ENCODE assay signal across 8 cellular contexts in the genomic region with DNA sequence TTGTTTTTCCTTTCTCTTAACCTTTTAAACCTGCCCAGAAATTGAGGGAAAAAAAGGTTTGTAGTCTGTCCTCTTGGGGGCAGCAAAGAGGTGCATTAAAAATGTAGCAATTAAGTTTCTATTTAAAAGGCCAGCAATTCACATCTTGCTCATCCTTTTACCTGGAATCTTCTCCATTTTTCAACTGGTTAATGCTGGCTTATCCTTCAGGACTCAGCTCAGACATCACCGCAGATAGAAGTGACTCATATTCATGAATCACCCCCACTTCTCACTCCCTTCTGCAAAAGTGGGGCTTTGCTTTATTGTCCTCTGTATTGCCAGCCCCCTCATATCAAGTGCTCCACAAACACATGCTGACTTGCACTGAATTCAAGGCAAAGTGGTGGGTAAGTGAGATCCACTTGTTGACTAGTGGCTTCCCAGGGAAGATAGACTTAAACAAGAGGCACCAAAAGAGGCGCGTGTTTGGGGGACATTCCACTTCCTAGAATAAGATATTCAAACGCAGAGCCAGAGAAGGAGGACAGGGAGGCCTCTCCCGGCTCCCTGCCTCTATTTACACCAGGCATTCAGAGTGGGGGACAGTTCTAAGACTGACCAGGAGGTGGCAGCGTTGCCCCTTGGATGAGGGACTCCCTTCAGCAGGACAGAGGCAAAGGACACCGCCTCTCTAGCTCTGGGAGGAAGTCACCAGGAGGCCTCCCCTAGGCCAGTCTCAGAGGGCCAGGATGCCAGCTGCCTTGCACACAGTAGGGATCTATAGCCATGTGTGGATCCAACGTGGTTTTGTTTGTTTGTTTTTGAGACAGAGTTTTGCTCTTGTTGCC. TPM values are rescaled to one million over a fixed set of nuclear protein-coding genes. Genes with fewer than 3 reads are reported as not detected.
DNase-seq lines count a peak whose midpoint lies in the region; ATAC-seq and TF ChIP-seq lines count a peak whose summit lies in the region.

No MANE protein-coding gene starts in this region.

- TF ChIP-seq CTCF in coronary artery (IDR thresholded peaks at IDR 0.05) = peak; percentile 83
- TF ChIP-seq CTCF in left lung (IDR thresholded peaks at IDR 0.05) = peak; percentile 84 to 95

- no peaks in the 10 kb centered on the region for H3K36me3 ChIP-seq in left lung

- intact Hi-C loops in left lung (cut with DNase I) = loop anchor here in 1 of 2 donors (5.0 kb wide), 2 partner anchors 58 to 313 kb away; no protein-coding TSS in a partner anchor

- H3K27ac ChIP-seq in coronary artery (no peak overlapping the region), left lung (peak overlapping the region; percentile 13 to 31)

- H3K9me3 ChIP-seq in left lung = no peaks in the 10 kb centered on the region

- ATAC-seq in HG03196 (IDR thresholded peaks at IDR 0.05; ENCODE audit: unreplicated experiment) (peak; percentile 51), left lung (peak; percentile 97)

- H3K27me3 ChIP-seq in left lung = no peaks in the 10 kb centered on the region

- peaks cover 2 to 24% of the 10 kb centered on the region in 2 donors for H3K4me1 ChIP-seq in left lung

- H3K4me3 ChIP-seq in coronary artery (no peak overlapping the region), left lung (no peak overlapping the region)

- DNase-seq in NK-92 treated with Interleukin-12 subunit alpha and Interleukin-12 subunit beta, amount 100 ng/mL, for 24 hours (lab: John Stamatoyannopoulos, UW) = peak; percentile 59
- no peak for DNase-seq in NK-92 (lab: John Stamatoyannopoulos, UW; ENCODE audit: unreplicated experiment)
- DNase-seq in NCI-H446 treated with DMSO at 0.1 percent for 48 hours (lab: John Stamatoyannopoulos, UW) = peak; percentile 19
- DNase-seq in activated CD4-positive, alpha-beta T cell treated with anti-CD3 and anti-CD28 coated beads for 48 hours = peak; percentile 89
- DNase-seq in coronary artery (ENCODE audit: low spot score) = peak; percentile 86
- DNase-seq in left lung = peak; percentile 88 to 90
- peak; percentile 73 to 79 for DNase-seq in stimulated activated CD4-positive, alpha-beta T cell treated with anti-CD3 and anti-CD28 coated beads, Interleukin-4, amount 100 ng/mL, for 48 hours (ENCODE audit: low read depth in 2 of 2)

RNA-seq across cellular contexts. Expression of a gene that starts 23.2 kb away (rescaled TPM):
- under 1 TPM in 1 of 2 donors, not detected in 1; 0.10 TPM for total RNA-seq in left lung

Comparison
In these comparisons a context has a peak if more than half of its experiments do, and no peak if none do; other contexts are left out.
1. H3K27ac ChIP-seq: peak in left lung (2 of 2); none in coronary artery (0 of 2).